1 cellular context compared by ENCODE assay signal in genomic region chr19:47032171-47032811, GRCh38.
A peak's percentile ranks its signal among the peaks of the same experiment; 100 is the strongest.
TF ChIP-seq lines count a peak whose summit lies in the region.

No MANE protein-coding gene starts in this region.

TF ChIP-seq in HepG2, 621 proteins besides CTCF, POLR2A, EP300 and RAD21 (continued from another document):
- 0 out of 2 replicates have a peak, but pooled peaks have one; percentile 23 for TF ChIP-seq ARID4A (CRISPR knock-in tag; IDR thresholded peaks at IDR 0.05; ENCODE audit: borderline replicate concordance)
- no peak for TF ChIP-seq ZNF670 (CRISPR knock-in tag; IDR thresholded peaks at IDR 0.05; ENCODE audit: borderline replicate concordance)
- TF ChIP-seq SALL1 (CRISPR knock-in tag; IDR thresholded peaks at IDR 0.05), result peak; percentile 29; the same call in 1 of the 2 replicates
- no peak for TF ChIP-seq ZNF383 (CRISPR knock-in tag; IDR thresholded peaks at IDR 0.05; ENCODE audit: borderline replicate concordance)
- peak; percentile 43 for TF ChIP-seq XRCC5 (optimal IDR thresholded peaks at IDR 0.05; ENCODE audit: low read length)
- peak; percentile 72 for TF ChIP-seq STAG1 (CRISPR knock-in tag; IDR thresholded peaks at IDR 0.05)
- peak; percentile 51 for TF ChIP-seq ZNF687 (CRISPR knock-in tag; IDR thresholded peaks at IDR 0.05)
- no peak for TF ChIP-seq ZMAT3 (CRISPR knock-in tag; conservative IDR thresholded peaks at IDR 0.05)
- TF ChIP-seq ZMAT5 (CRISPR knock-in tag; IDR thresholded peaks at IDR 0.05; ENCODE audit: borderline replicate concordance, low read depth), result no peak
- TF ChIP-seq ZNF350 (CRISPR knock-in tag; IDR thresholded peaks at IDR 0.05; ENCODE audit: borderline replicate concordance, low read depth), result 0 out of 2 replicates have a peak, but pooled peaks have one; percentile 31
- TF ChIP-seq DR1 (CRISPR knock-in tag; IDR thresholded peaks at IDR 0.05), result 0 out of 2 replicates have a peak, but pooled peaks have one; percentile 32
- peak; percentile 76 for TF ChIP-seq ZEB1 (IDR thresholded peaks at IDR 0.05; ENCODE audit: insufficient replicate concordance, low read depth)
- TF ChIP-seq ZFY (CRISPR knock-in tag; IDR thresholded peaks at IDR 0.05), result no peak
- 0 out of 2 replicates have a peak, but pooled peaks have one; percentile 69 for TF ChIP-seq FOXO4 (CRISPR knock-in tag; conservative IDR thresholded peaks at IDR 0.05)
- TF ChIP-seq YY1 (IDR thresholded peaks at IDR 0.05; ENCODE audit: insufficient read depth, insufficient replicate concordance, low read depth, low read length), result peak; percentile 17
- 0 out of 2 replicates have a peak, but pooled peaks have one; percentile 44 for TF ChIP-seq ZFP90 (CRISPR knock-in tag; IDR thresholded peaks at IDR 0.05; ENCODE audit: borderline replicate concordance)
- peak; percentile 18; the same call in 1 of the 2 replicates for TF ChIP-seq HNF1B (CRISPR knock-in tag; IDR thresholded peaks at IDR 0.05)
- peak; percentile 44 for TF ChIP-seq SMC3 (IDR thresholded peaks at IDR 0.05; ENCODE audit: low read length)
- TF ChIP-seq LBX2 (CRISPR knock-in tag; IDR thresholded peaks at IDR 0.05; ENCODE audit: borderline replicate concordance), result 0 out of 2 replicates have a peak, but pooled peaks have one; percentile 58
- TF ChIP-seq ZNF740 (CRISPR knock-in tag; IDR thresholded peaks at IDR 0.05), result peak; percentile 42; the same call in 1 of the 2 replicates
- TF ChIP-seq KDM2A (CRISPR knock-in tag; IDR thresholded peaks at IDR 0.05; ENCODE audit: borderline replicate concordance, low read depth), result peak; percentile 37; the same call in 1 of the 2 replicates
- peak; percentile 22; the same call in 1 of the 2 replicates for TF ChIP-seq MAX (IDR thresholded peaks at IDR 0.05)
- TF ChIP-seq TCF7 (IDR thresholded peaks at IDR 0.05; ENCODE audit: low read depth), result no peak
- 0 out of 4 replicates have a peak, but pooled peaks of 1 of the 2 experiments have one; percentile 27 for TF ChIP-seq HMGXB4 (CRISPR knock-in tag; IDR thresholded peaks at IDR 0.05; ENCODE audit: borderline replicate concordance in 1 of 2, low read depth in 1 of 2)
